ENCODE assay signal across 8 cellular contexts in the genomic region with DNA sequence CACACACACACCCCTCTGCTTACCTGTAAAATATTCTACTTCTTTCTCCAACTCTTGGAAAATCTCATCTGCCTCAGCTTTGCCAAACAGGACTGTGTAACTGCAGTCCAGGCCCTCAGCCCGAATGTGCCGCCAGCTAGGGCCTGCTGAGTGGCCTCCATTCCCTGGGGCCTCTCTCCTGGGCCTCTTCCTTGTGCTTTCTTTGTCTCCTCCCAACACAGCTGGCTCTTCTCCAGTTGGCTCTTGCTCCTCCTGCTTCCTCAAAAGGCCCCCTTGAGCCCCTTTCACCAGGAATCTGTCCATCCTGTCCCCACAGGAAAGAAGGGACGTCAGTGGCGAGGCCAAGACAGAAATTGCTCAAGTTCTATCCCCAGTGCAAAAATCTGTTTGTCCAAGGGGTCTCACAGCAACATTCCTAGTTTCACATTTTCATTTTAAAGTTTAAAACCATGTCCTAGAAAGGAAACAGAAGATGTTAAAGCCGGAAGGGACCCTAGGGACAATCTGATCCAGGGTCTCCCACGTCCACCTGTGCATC. TPM values are rescaled to one million over a fixed set of nuclear protein-coding genes. Genes with fewer than 3 reads are reported as not detected.
DNase-seq lines count a peak whose midpoint lies in the region; TF ChIP-seq lines count a peak whose summit lies in the region.

No MANE protein-coding gene starts in this region.

- TF ChIP-seq CTCF in testis (IDR thresholded peaks at IDR 0.05) = no peak

- no peak for TF ChIP-seq POLR2A in testis (IDR thresholded peaks at IDR 0.05)

- peak overlapping the region; percentile 65 for H3K27ac Mint-ChIP-seq in T-helper 1 cell treated with Interleukin-12 subunit alpha and Interleukin-12 subunit beta and Interleukin-4 antibody, amounts not matched to agents 30 μg/mL and 1 μg/mL, for 36 hours
- peak overlapping the region; percentile 81 for H3K27ac Mint-ChIP-seq in activated CD4-positive, alpha-beta memory T cell treated with anti-CD3 and anti-CD28 coated beads for 36 hours
- peak overlapping the region; percentile 94 to 98 (median 96) for H3K27ac Mint-ChIP-seq in immature natural killer cell

- no peaks in the 10 kb centered on the region for H3K27me3 ChIP-seq in testis

- peaks cover 4% of the 10 kb centered on the region for H3K36me3 Mint-ChIP-seq in T-helper 1 cell treated with Interleukin-12 subunit alpha and Interleukin-12 subunit beta and Interleukin-4 antibody, amounts not matched to agents 30 μg/mL and 1 μg/mL, for 36 hours (ENCODE audit: low read depth)
- peaks cover 23% of the 10 kb centered on the region for H3K36me3 Mint-ChIP-seq in activated CD4-positive, alpha-beta memory T cell treated with anti-CD3 and anti-CD28 coated beads for 36 hours
- peaks cover 0 to 9% (median 0%) of the 10 kb centered on the region in 3 donors for H3K36me3 Mint-ChIP-seq in immature natural killer cell

- DNase-seq in T-helper 1 cell = no peak
- no peak for DNase-seq in activated CD4-positive, alpha-beta memory T cell treated with anti-CD3 and anti-CD28 coated beads for 36 hours
- no peak for DNase-seq in immature natural killer cell
- no peak for DNase-seq in testis
- DNase-seq in NOMO-1 treated with DMSO at 0.1 percent for 48 hours (lab: John Stamatoyannopoulos, UW; ENCODE audit: unreplicated experiment) = no peak
- no peak for DNase-seq in NCI-H226
- DNase-seq in activated effector memory CD4-positive, alpha-beta T cell treated with anti-CD3 and anti-CD28 coated beads, Interleukin-2, amount 50 U/mL, for 16 hours = no peak

- peaks cover 16% of the 10 kb centered on the region for H3K4me1 ChIP-seq in testis

- H3K4me3 Mint-ChIP-seq in T-helper 1 cell treated with Interleukin-12 subunit alpha and Interleukin-12 subunit beta and Interleukin-4 antibody, amounts not matched to agents 30 μg/mL and 1 μg/mL, for 36 hours = peak overlapping the region; percentile 74
- H3K4me3 Mint-ChIP-seq in activated CD4-positive, alpha-beta memory T cell treated with anti-CD3 and anti-CD28 coated beads for 36 hours = peak overlapping the region; percentile 71
- peak overlapping the region; percentile 83 to 90 (median 89) for H3K4me3 Mint-ChIP-seq in immature natural killer cell

- no peaks in the 10 kb centered on the region for H3K9me3 ChIP-seq in testis

- peaks cover 26% of the 10 kb centered on the region for H3K4me1 Mint-ChIP-seq in T-helper 1 cell treated with Interleukin-12 subunit alpha and Interleukin-12 subunit beta and Interleukin-4 antibody, amounts not matched to agents 30 μg/mL and 1 μg/mL, for 36 hours (ENCODE audit: low read depth)
- peaks cover 34% of the 10 kb centered on the region for H3K4me1 Mint-ChIP-seq in activated CD4-positive, alpha-beta memory T cell treated with anti-CD3 and anti-CD28 coated beads for 36 hours (ENCODE audit: low read depth)
- H3K4me1 Mint-ChIP-seq in immature natural killer cell = peaks cover 24 to 32% of the 10 kb centered on the region in 2 donors

- no peaks in the 10 kb centered on the region for H3K36me3 ChIP-seq in testis (ENCODE audit: low read depth, missing control alignments)

- POLR2A ChIA-PET in activated CD4-positive, alpha-beta memory T cell treated with anti-CD3 and anti-CD28 coated beads for 36 hours (lab: Charles Lee) = interaction anchor here (0.7 to 1.5 kb wide), 4 partner anchors 9 to 235 kb away, joined by 3 to 6 read pairs (median 4); a partner anchor contains a TSS

- H3K27ac ChIP-seq in testis = peak overlapping the region in 1 of 2 donors; percentile 51

- intact Hi-C loops in activated CD4-positive, alpha-beta memory T cell treated with anti-CD3 and anti-CD28 coated beads for 36 hours (cut with micrococcal nuclease) = loop anchor here (1.0 to 10.0 kb wide), 10 partner anchors 39 to 524 kb away; a partner anchor contains a TSS
- intact Hi-C loops in testis (cut with DNase I; ENCODE audit: low total_unique reads) = no loop called here

- H3K9me3 Mint-ChIP-seq in T-helper 1 cell treated with Interleukin-12 subunit alpha and Interleukin-12 subunit beta and Interleukin-4 antibody, amounts not matched to agents 30 μg/mL and 1 μg/mL, for 36 hours = no peaks in the 10 kb centered on the region
- no peaks in the 10 kb centered on the region for H3K9me3 Mint-ChIP-seq in activated CD4-positive, alpha-beta memory T cell treated with anti-CD3 and anti-CD28 coated beads for 36 hours
- H3K9me3 Mint-ChIP-seq in immature natural killer cell = no peaks in the 10 kb centered on the region

- 27 to 37% methylated on average over 6 of the region's 6 CpGs for WGBS in testis, 2 donors

- CTCF ChIA-PET in activated CD4-positive, alpha-beta memory T cell treated with anti-CD3 and anti-CD28 coated beads for 36 hours (lab: Charles Lee) = interaction anchor here (0.6 to 6.1 kb wide), 24 partner anchors 8 to 531 kb away, joined by 3 to 39 read pairs (median 4); a partner anchor contains a TSS

- H3K4me3 ChIP-seq in testis = peak overlapping the region; percentile 47 to 70

- H3K27me3 Mint-ChIP-seq in T-helper 1 cell treated with Interleukin-12 subunit alpha and Interleukin-12 subunit beta and Interleukin-4 antibody, amounts not matched to agents 30 μg/mL and 1 μg/mL, for 36 hours (ENCODE audit: low read depth) = no peaks in the 10 kb centered on the region
- no peaks in the 10 kb centered on the region for H3K27me3 Mint-ChIP-seq in activated CD4-positive, alpha-beta memory T cell treated with anti-CD3 and anti-CD28 coated beads for 36 hours
- H3K27me3 Mint-ChIP-seq in immature natural killer cell (ENCODE audit: low read depth in 3 of 3) = peaks cover 5 to 13% (median 8%) of the 10 kb centered on the region in 3 donors

RNA-seq across cellular contexts. Expression of a gene that starts 0.7 kb away (rescaled TPM):
- 10 to 100 TPM; 23.9 to 28.6 TPM for total RNA-seq in activated CD4-positive, alpha-beta memory T cell treated with anti-CD3 and anti-CD28 coated beads for 36 hours
- polyA plus RNA-seq in immature natural killer cell (10 to 100 TPM in 1 of 3 donors, 1 to 10 TPM in 2; 6.2 to 11.6 (median 9.2) TPM), testis (ENCODE audit: insufficient read depth, low read depth, low replicate concordance) (16.6 TPM)
- total RNA-seq in testis = 10 to 100 TPM; 16.2 to 23.8 TPM

RNA-seq across cellular contexts. Expression of a gene that starts 4.8 kb away (rescaled TPM):
- 10 to 100 TPM; 57.9 to 61.9 TPM for total RNA-seq in activated CD4-positive, alpha-beta memory T cell treated with anti-CD3 and anti-CD28 coated beads for 36 hours
- 10 to 100 TPM; 30.2 to 42.3 (median 36.2) TPM for polyA plus RNA-seq in immature natural killer cell
- total RNA-seq in testis = 10 to 100 TPM; 80.2 to 81.5 TPM
- polyA plus RNA-seq in testis (ENCODE audit: insufficient read depth, low read depth, low replicate concordance) = 55.3 TPM

RNA-seq across cellular contexts. Expression of a gene that starts 23.8 kb away (rescaled TPM):
- 10 to 100 TPM; 11.1 to 12.7 TPM for total RNA-seq in activated CD4-positive, alpha-beta memory T cell treated with anti-CD3 and anti-CD28 coated beads for 36 hours
- polyA plus RNA-seq in immature natural killer cell = 1 to 10 TPM in 2 of 3 donors, not detected in 1; 1.2 to 2.1 TPM
- 10 to 100 TPM; 61.6 to 96.8 TPM for total RNA-seq in testis
- 25.5 TPM for polyA plus RNA-seq in testis (ENCODE audit: insufficient read depth, low read depth, low replicate concordance)

RNA-seq across cellular contexts. Expression of a gene that starts 40.2 kb away (rescaled TPM):
- 10 to 100 TPM; 11.4 to 11.8 TPM for total RNA-seq in activated CD4-positive, alpha-beta memory T cell treated with anti-CD3 and anti-CD28 coated beads for 36 hours
- polyA plus RNA-seq in immature natural killer cell (10 to 100 TPM; 10.2 to 17.5 (median 12.8) TPM), testis (ENCODE audit: insufficient read depth, low read depth, low replicate concordance) (36.3 TPM)
- total RNA-seq in testis = 10 to 100 TPM; 49.5 to 53.1 TPM

Comparison
In these comparisons a context has a peak if more than half of its experiments do, and no peak if none do; other contexts are left out.
1. RNA of a gene that starts 23.8 kb away (total RNA-seq): 61.6 to 96.8 TPM in testis; 11.1 to 12.7 TPM in activated CD4-positive, alpha-beta memory T cell treated with anti-CD3 and anti-CD28 coated beads for 36 hours; every median in the first group is over 4 times any median in the second.
2. Peak in every context shown above with its lines, with median percentiles within 50 percentile points of each other: H3K27ac Mint-ChIP-seq and H3K4me3 Mint-ChIP-seq.